In the genomic region with DNA sequence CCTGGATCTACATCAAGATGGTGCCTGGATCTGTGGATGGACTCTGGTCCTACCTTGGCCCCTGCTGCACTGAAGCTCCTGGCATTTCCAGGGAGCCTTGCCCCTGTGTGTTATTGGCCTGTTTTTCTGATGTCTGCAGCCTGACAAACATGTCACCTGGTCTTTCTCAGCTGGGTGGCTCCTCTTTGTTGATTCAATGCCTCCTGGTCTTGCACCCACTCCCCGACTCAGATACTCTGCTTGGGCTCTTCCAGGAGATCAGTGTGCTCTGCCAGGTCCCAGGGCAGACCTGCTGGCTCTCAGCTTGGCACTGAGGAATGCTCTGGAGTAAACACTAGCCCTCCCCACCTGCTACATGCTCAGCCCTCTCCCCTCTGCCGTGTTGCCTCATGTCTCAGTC, we compare ENCODE assay signal across 24 cellular contexts.
DNase-seq lines count a peak whose midpoint lies in the region; TF ChIP-seq lines count a peak whose summit lies in the region.
"Had no signal": no experiment of that assay in that cellular context is flagged by ENCODE, and none has a peak within 500 bp of the region (broad histone marks: within the 10 kb centered on the region; RNA-seq: fewer than 3 reads in every experiment).

No MANE protein-coding gene starts in this region.

- H3K23ac ChIP-seq in H9 (ENCODE audit: insufficient read length, low read depth, low read length) (no peak overlapping the region), mesendoderm (ENCODE audit: low read length) (no peak overlapping the region)

- H3K79me1 ChIP-seq in H9 (ENCODE audit: insufficient read depth, low read depth, low read length, poor library complexity, severe bottlenecking) (no peaks in the 10 kb centered on the region), mesendoderm (ENCODE audit: low read length) (no peaks in the 10 kb centered on the region)

- H3T11ph ChIP-seq in H9 (ENCODE audit: low read length) = no peak overlapping the region

- H2AK5ac ChIP-seq in H9 (ENCODE audit: insufficient read length, low read length) = no peak overlapping the region
- no peak overlapping the region for H2AK5ac ChIP-seq in mesendoderm (ENCODE audit: low read length)

- H3K36me3 ChIP-seq in Loucy (ENCODE audit: insufficient read depth, low read length) (no peaks in the 10 kb centered on the region), mesendoderm (ENCODE audit: control insufficient read depth, insufficient read depth, low read length) (no peaks in the 10 kb centered on the region)
- H3K36me3 ChIP-seq: BE2C; BLaER1 treated with 17β-estradiol and CSF1 and Interleukin-3, amounts not matched to agents 10 nM and 100 nM; HAP-1 had no signal

- no peak overlapping the region for H3K4ac ChIP-seq in H9 (ENCODE audit: low read depth, low read length)
- H3K4ac ChIP-seq in mesendoderm (ENCODE audit: low read depth, low read length) = no peak overlapping the region

- WGBS in H9 (ENCODE audit: extremely low coverage, insufficient read length, low lambda C conversion rate) = no CpG with 5 or more reads among the region's 2 CpGs
- no CpG with 5 or more reads among the region's 2 CpGs for WGBS in mesendoderm (ENCODE audit: extremely low coverage, insufficient coverage, low lambda C conversion rate)

- no peak overlapping the region for H3K4me3 Mint-ChIP-seq in H9
- no peak overlapping the region for H3K4me3 Mint-ChIP-seq in glutamatergic neuron (ENCODE audit: unreplicated experiment)
- H3K4me3 Mint-ChIP-seq: CD14-positive monocyte; CD4-positive, alpha-beta T cell; CD8-positive, alpha-beta memory T cell; GM23338; HFFc6 had no signal

- H3K9me3 ChIP-seq in H9 (ENCODE audit: control insufficient read depth, low read depth, low read length) (no peaks in the 10 kb centered on the region), Loucy (ENCODE audit: insufficient read depth, low read depth, low read length) (no peaks in the 10 kb centered on the region)
- H3K9me3 ChIP-seq: A549; BE2C; BLaER1 treated with 17β-estradiol and CSF1 and Interleukin-3, amounts not matched to agents 10 nM and 100 nM; HAP-1 had no signal

- H3K4me1 ChIP-seq in H9 (ENCODE audit: insufficient read depth, low read length) = no peaks in the 10 kb centered on the region
- H3K4me1 ChIP-seq in Loucy (ENCODE audit: insufficient read depth, low read length, poor library complexity, severe bottlenecking) = peaks cover 20% of the 10 kb centered on the region
- H3K4me1 ChIP-seq in mesendoderm (ENCODE audit: control insufficient read depth, low read depth, low read length) = peaks cover 8% of the 10 kb centered on the region
- H3K4me1 ChIP-seq: A549, BE2C had no signal

- H3K23me2 ChIP-seq in H9 (ENCODE audit: insufficient read length, low read depth, low read length, poor library complexity, severe bottlenecking) = no peaks in the 10 kb centered on the region

- no peak overlapping the region for H2BK20ac ChIP-seq in H9 (ENCODE audit: low read depth, low read length, poor library complexity, severe bottlenecking)

- no peak overlapping the region for H2BK120ac ChIP-seq in H9 (ENCODE audit: low read depth, low read length, poor library complexity, severe bottlenecking)
- H2BK120ac ChIP-seq in mesendoderm (ENCODE audit: low read depth, low read length) = no peak overlapping the region

- H3K4me2 ChIP-seq in H9 (ENCODE audit: insufficient read depth, insufficient read length, low read length) = no peak overlapping the region
- no peak overlapping the region for H3K4me2 ChIP-seq in Loucy (ENCODE audit: low read depth, low read length, poor library complexity, severe bottlenecking)
- H3K4me2 ChIP-seq in mesendoderm (ENCODE audit: low read length) = no peak overlapping the region
- H3K4me2 ChIP-seq: A549; BLaER1 treated with 17β-estradiol and CSF1 and Interleukin-3, amounts not matched to agents 10 nM and 100 nM; GM23338 had no signal

- H3K4me3 ChIP-seq in Loucy (ENCODE audit: low read length, poor library complexity, severe bottlenecking) (no peak overlapping the region), mesendoderm (ENCODE audit: low read length) (no peak overlapping the region)
- H3K4me3 ChIP-seq: A549; BLaER1 treated with 17β-estradiol and CSF1 and Interleukin-3, amounts not matched to agents 10 nM and 100 nM; GM12878; GM23338; HAP-1 had no signal

- H3K27ac ChIP-seq in H9 (ENCODE audit: insufficient read length, low read depth, low read length) (no peak overlapping the region), mesendoderm (ENCODE audit: low read depth, low read length) (no peak overlapping the region)
- H3K27ac ChIP-seq: A549; BLaER1 treated with 17β-estradiol and CSF1 and Interleukin-3, amounts not matched to agents 10 nM and 100 nM had no signal

- no peak overlapping the region for H4K8ac ChIP-seq in H9 (replicated peaks; ENCODE audit: insufficient read length, low read depth, low read length)
- no peak overlapping the region for H4K8ac ChIP-seq in mesendoderm (ENCODE audit: low read depth, low read length)

- H4K5ac ChIP-seq in H9 (ENCODE audit: insufficient read length, low read depth, low read length) (no peak overlapping the region), mesendoderm (ENCODE audit: low read length) (no peak overlapping the region)

- H2BK15ac ChIP-seq in H9 (ENCODE audit: low read depth, low read length) (no peak overlapping the region), mesendoderm (replicated peaks; ENCODE audit: low read depth) (no peak overlapping the region)

- no peak overlapping the region; the same call in 1 of the 2 replicates for H3K14ac ChIP-seq in H9 (ENCODE audit: insufficient read depth, low read length)

- H3K27ac Mint-ChIP-seq in H9 (peak overlapping the region in 2 of 3 experiments; percentile 27 to 40; a peak in 1 of 7 replicates), glutamatergic neuron (ENCODE audit: unreplicated experiment) (no peak overlapping the region)
- H3K27ac Mint-ChIP-seq: CD14-positive monocyte; CD4-positive, alpha-beta T cell; CD8-positive, alpha-beta memory T cell; GM23338; HFFc6 had no signal

- H2AFZ ChIP-seq in H9 (ENCODE audit: low read length) = no peak overlapping the region
- peak overlapping the region; percentile 47; the same call in 1 of the 2 replicates for H2AFZ ChIP-seq in Loucy (ENCODE audit: low read length)
- H2AFZ ChIP-seq: GM23338 had no signal

- H3K4me1 Mint-ChIP-seq in H9 (peaks cover 4 to 10% of the 10 kb centered on the region in 2 experiments), glutamatergic neuron (ENCODE audit: low read depth, unreplicated experiment) (no peaks in the 10 kb centered on the region)
- H3K4me1 Mint-ChIP-seq: CD14-positive monocyte; CD8-positive, alpha-beta memory T cell had no signal

- peaks cover 2 to 10% (median 8%) of the 10 kb centered on the region in 3 experiments; a peak in 4 of 7 replicates for H3K36me3 Mint-ChIP-seq in H9 (ENCODE audit: insufficient read depth in 1 of 3, low read depth in 3 of 3)
- H3K36me3 Mint-ChIP-seq in glutamatergic neuron (ENCODE audit: unreplicated experiment) = no peaks in the 10 kb centered on the region
- H3K36me3 Mint-ChIP-seq: CD14-positive monocyte had no signal

- H2BK5ac ChIP-seq in H9 (ENCODE audit: insufficient read length, low read length) (no peak overlapping the region), mesendoderm (ENCODE audit: low read length) (peak overlapping the region; percentile 42)

- no peak overlapping the region for H3K9ac ChIP-seq in H9 (ENCODE audit: extremely low read depth, insufficient read length, low read length)
- H3K9ac ChIP-seq in Loucy (ENCODE audit: low read depth, low read length, poor library complexity, severe bottlenecking) = no peak overlapping the region
- no peak overlapping the region for H3K9ac ChIP-seq in mesendoderm (ENCODE audit: low read length)
- H3K9ac ChIP-seq: BLaER1 treated with 17β-estradiol and CSF1 and Interleukin-3, amounts not matched to agents 10 nM and 100 nM had no signal

- no peak overlapping the region for H3K56ac ChIP-seq in H9 (ENCODE audit: insufficient read length, low read depth, low read length)
- H3K56ac ChIP-seq in mesendoderm (ENCODE audit: low read length) = no peak overlapping the region

- H4K20me1 ChIP-seq in H9 (ENCODE audit: control insufficient read depth, insufficient read depth, insufficient read length) (no peaks in the 10 kb centered on the region), Loucy (ENCODE audit: insufficient read depth, low read length, poor library complexity, severe bottlenecking) (no peaks in the 10 kb centered on the region)
- H4K20me1 ChIP-seq: BLaER1 treated with 17β-estradiol and CSF1 and Interleukin-3, amounts not matched to agents 10 nM and 100 nM had no signal

- H3K9me3 Mint-ChIP-seq in H9 (peaks cover 3 to 4% of the 10 kb centered on the region in 2 experiments; a peak in 2 of 5 replicates), glutamatergic neuron (ENCODE audit: unreplicated experiment) (no peaks in the 10 kb centered on the region)
- H3K9me3 Mint-ChIP-seq: CD4-positive, alpha-beta T cell; CD8-positive, alpha-beta memory T cell; HFFc6 had no signal

- no peak for TF ChIP-seq CTCF in H9 (conservative IDR thresholded peaks at IDR 0.05)
- TF ChIP-seq CTCF in Loucy (conservative IDR thresholded peaks at IDR 0.05; ENCODE audit: low read length) = no peak
- TF ChIP-seq CTCF in glutamatergic neuron (IDR thresholded peaks at IDR 0.05; ENCODE audit: partially characterized antibody, unreplicated experiment) = no peak

- H2BK12ac ChIP-seq in H9 (ENCODE audit: insufficient read length, low read depth, low read length) = no peak overlapping the region

- DNase-seq in NCI-H510A treated with DMSO at 0.1 percent for 48 hours (lab: John Stamatoyannopoulos, UW) (peak; percentile 32), NCI-H510A (lab: John Stamatoyannopoulos, UW) (no peak), H9 (no peak), mesendoderm (peak; percentile 83), NCI-H128 (lab: John Stamatoyannopoulos, UW; ENCODE audit: unreplicated experiment) (no peak), glutamatergic neuron (no peak)
- DNase-seq: 8988T; ACHN; AML-193; BE2C; CD4-positive, alpha-beta T cell; CD8-positive, alpha-beta memory T cell; DMS 273 treated with DMSO at 0.1 percent for 48 hours; DMS79; EL; GDM1; HFFc6 had no signal

- no peaks in the 10 kb centered on the region for H3F3A ChIP-seq in Loucy (ENCODE audit: low read depth)

- no peaks in the 10 kb centered on the region for H3K9me2 ChIP-seq in Loucy (replicated peaks; ENCODE audit: low read depth, low read length)

- no peaks in the 10 kb centered on the region for H3K79me2 ChIP-seq in H9 (ENCODE audit: insufficient read depth, low read length)
- H3K79me2 ChIP-seq in Loucy (ENCODE audit: insufficient read depth, low read length) = no peaks in the 10 kb centered on the region
- H3K79me2 ChIP-seq in mesendoderm (ENCODE audit: control insufficient read depth, insufficient read depth, low read length) = no peaks in the 10 kb centered on the region

- H3K27me3 Mint-ChIP-seq in H9 (ENCODE audit: low read depth) (no peaks in the 10 kb centered on the region), glutamatergic neuron (ENCODE audit: unreplicated experiment) (peaks cover 3% of the 10 kb centered on the region)
- H3K27me3 Mint-ChIP-seq: CD4-positive, alpha-beta T cell had no signal

- H3K18ac ChIP-seq in H9 (ENCODE audit: insufficient read length, low read depth, low read length) = no peak overlapping the region
- peak overlapping the region; percentile 16 for H3K18ac ChIP-seq in mesendoderm (ENCODE audit: low read length)

- no peak overlapping the region for H4K91ac ChIP-seq in H9 (ENCODE audit: insufficient read length, low read depth, low read length)

- H3K27me3 ChIP-seq in H9 (ENCODE audit: insufficient read depth, low read length) (no peaks in the 10 kb centered on the region), Loucy (ENCODE audit: insufficient read depth, low read length, poor library complexity, severe bottlenecking) (no peaks in the 10 kb centered on the region), mesendoderm (ENCODE audit: insufficient read depth, low read length, poor library complexity) (no peaks in the 10 kb centered on the region)
- H3K27me3 ChIP-seq: BE2C; BLaER1 treated with 17β-estradiol and CSF1 and Interleukin-3, amounts not matched to agents 10 nM and 100 nM had no signal

Comparison
In these comparisons a context has a peak if more than half of its experiments do, and no peak if none do; other contexts are left out.
1. DNase-seq: peak in NCI-H510A treated with DMSO at 0.1 percent for 48 hours (single experiment) and mesendoderm (single experiment); none in NCI-H510A (single experiment), H9 (single experiment), NCI-H128 (single experiment) and glutamatergic neuron (single experiment).